ENCODE assay signal across 9 cellular contexts in the genomic region with DNA sequence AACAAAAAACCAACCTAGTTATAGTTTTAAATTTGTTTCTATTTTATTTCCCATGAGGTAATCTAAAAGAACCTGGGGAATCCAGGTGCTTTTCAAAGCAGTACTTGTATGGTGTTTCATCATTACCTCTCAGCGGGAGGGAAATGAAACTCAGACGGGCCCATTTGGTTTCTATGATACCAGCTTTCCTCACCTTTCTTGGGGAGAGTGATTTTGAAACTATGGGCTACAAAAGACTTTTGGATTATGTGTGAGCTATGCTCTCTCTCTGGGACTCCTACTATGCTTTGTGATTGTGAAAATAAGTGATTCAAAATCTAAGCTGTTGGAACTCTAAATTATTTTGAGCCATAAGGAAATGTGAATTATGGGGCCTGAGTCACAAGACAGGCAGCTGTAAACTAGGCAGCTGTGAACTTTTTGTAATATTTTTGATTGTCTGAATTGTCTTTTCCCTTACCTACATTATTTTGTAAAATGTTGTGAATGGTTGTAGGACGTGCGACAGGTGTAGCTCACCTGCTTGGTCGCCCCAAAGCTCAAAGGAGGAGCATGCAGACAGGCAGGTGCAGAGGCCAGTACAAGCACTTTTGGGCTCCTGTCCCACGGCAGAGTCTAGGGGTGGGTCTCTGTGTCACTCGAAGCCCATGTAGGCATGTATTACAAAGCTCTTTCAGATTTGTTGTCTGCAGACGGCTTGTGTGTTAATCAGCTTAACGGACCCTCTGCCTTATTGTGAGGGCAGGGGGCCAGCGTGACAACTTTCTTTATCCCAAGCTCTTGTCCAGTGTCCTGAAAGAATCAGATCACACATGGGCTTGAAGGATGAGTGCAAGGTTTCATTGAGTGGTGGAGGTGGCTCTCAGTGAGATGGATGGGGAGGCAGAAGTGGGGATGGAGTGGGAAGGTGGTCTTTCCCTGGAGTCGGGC.
A peak's percentile ranks its signal among the peaks of the same experiment; 100 is the strongest.
DNase-seq lines count a peak whose midpoint lies in the region; ATAC-seq and TF ChIP-seq lines count a peak whose summit lies in the region.
"Had no signal": no experiment of that assay in that cellular context is flagged by ENCODE, and none has a peak within 500 bp of the region (broad histone marks: within the 10 kb centered on the region; RNA-seq: fewer than 3 reads in every experiment).

No MANE protein-coding gene starts in this region.

- H3K4me3 Mint-ChIP-seq in CD14-positive monocyte = no peak overlapping the region
- peak overlapping the region; percentile 43 for H3K4me3 Mint-ChIP-seq in activated T-helper 17 cell treated with anti-CD3 and anti-CD28 coated beads, Interleukin-2, amount 50 U/mL, for 72 hours
- H3K4me3 Mint-ChIP-seq in osteocyte (ENCODE audit: unreplicated experiment) = no peak overlapping the region
- H3K4me3 Mint-ChIP-seq in effector memory CD8-positive, alpha-beta T cell = no peak overlapping the region

- peak overlapping the region; percentile 73 to 96 (median 85) for H3K27ac Mint-ChIP-seq in CD14-positive monocyte
- peak overlapping the region; percentile 90 for H3K27ac Mint-ChIP-seq in activated T-helper 17 cell treated with anti-CD3 and anti-CD28 coated beads, Interleukin-2, amount 50 U/mL, for 72 hours
- no peak overlapping the region for H3K27ac Mint-ChIP-seq in osteocyte (ENCODE audit: unreplicated experiment)
- H3K27ac Mint-ChIP-seq in effector memory CD8-positive, alpha-beta T cell = no peak overlapping the region

- DNase-seq in CD14-positive monocyte (ENCODE audit: low spot score) = no peak
- DNase-seq in osteocyte (ENCODE audit: extremely low spot score, unreplicated experiment) = no peak
- no peak for DNase-seq in HT-29 (ENCODE audit: low spot score)
- DNase-seq in Right ventricle myocardium inferior (ENCODE audit: missing footprints) = no peak
- no peak for DNase-seq in effector memory CD8-positive, alpha-beta T cell
- DNase-seq: NCI-H510A had no signal

- ATAC-seq in GM19324 (IDR thresholded peaks at IDR 0.05; ENCODE audit: low FRiP score, unreplicated experiment) (peak; percentile 44), HG03095 (IDR thresholded peaks at IDR 0.05; ENCODE audit: unreplicated experiment) (peak; percentile 49), Right ventricle myocardium inferior (no peak)
- peak; percentile 82 for ATAC-seq in activated T-helper 17 cell treated with anti-CD3 and anti-CD28 coated beads, Interleukin-2, amount 50 U/mL, for 72 hours (replicated peaks)
- no peak for ATAC-seq in effector memory CD8-positive, alpha-beta T cell (replicated peaks)

- no peak for TF ChIP-seq CTCF in CD14-positive monocyte (IDR thresholded peaks at IDR 0.05)
- TF ChIP-seq CTCF in osteocyte (IDR thresholded peaks at IDR 0.05) = no peak

- H3K27me3 Mint-ChIP-seq in CD14-positive monocyte (ENCODE audit: low read depth in 3 of 3) (no peaks in the 10 kb centered on the region), osteocyte (ENCODE audit: unreplicated experiment) (no peaks in the 10 kb centered on the region)
- H3K27me3 Mint-ChIP-seq in activated T-helper 17 cell treated with anti-CD3 and anti-CD28 coated beads, Interleukin-2, amount 50 U/mL, for 72 hours = peaks cover 26% of the 10 kb centered on the region
- H3K27me3 Mint-ChIP-seq in effector memory CD8-positive, alpha-beta T cell = peaks cover 37 to 51% of the 10 kb centered on the region in 2 donors

- H3K9me3 Mint-ChIP-seq in CD14-positive monocyte (no peaks in the 10 kb centered on the region), osteocyte (ENCODE audit: unreplicated experiment) (no peaks in the 10 kb centered on the region)
- H3K9me3 Mint-ChIP-seq in activated T-helper 17 cell treated with anti-CD3 and anti-CD28 coated beads, Interleukin-2, amount 50 U/mL, for 72 hours = no peaks in the 10 kb centered on the region
- no peaks in the 10 kb centered on the region for H3K9me3 Mint-ChIP-seq in effector memory CD8-positive, alpha-beta T cell

- H3K36me3 Mint-ChIP-seq in CD14-positive monocyte = peaks cover 0 to 3% of the 10 kb centered on the region in 2 donors
- H3K36me3 Mint-ChIP-seq in activated T-helper 17 cell treated with anti-CD3 and anti-CD28 coated beads, Interleukin-2, amount 50 U/mL, for 72 hours (ENCODE audit: low read depth) = no peaks in the 10 kb centered on the region
- no peaks in the 10 kb centered on the region for H3K36me3 Mint-ChIP-seq in osteocyte (ENCODE audit: unreplicated experiment)
- no peaks in the 10 kb centered on the region for H3K36me3 Mint-ChIP-seq in effector memory CD8-positive, alpha-beta T cell (ENCODE audit: insufficient read depth)

- intact Hi-C loops in CD14-positive monocyte (cut with micrococcal nuclease) = loop anchor here in 1 of 2 donors (5.0 kb wide), 1 partner anchor 63 kb away; a partner anchor contains a TSS
- intact Hi-C loops in Right ventricle myocardium inferior (cut with DNase I) = loop anchor here (10.0 kb wide), 1 partner anchor 141 kb away; no protein-coding TSS in a partner anchor

- H3K4me1 Mint-ChIP-seq in CD14-positive monocyte (peaks cover 93% of the 10 kb centered on the region), osteocyte (ENCODE audit: unreplicated experiment) (peaks cover 28% of the 10 kb centered on the region)
- peaks cover 48% of the 10 kb centered on the region for H3K4me1 Mint-ChIP-seq in activated T-helper 17 cell treated with anti-CD3 and anti-CD28 coated beads, Interleukin-2, amount 50 U/mL, for 72 hours
- peaks cover 5 to 7% of the 10 kb centered on the region in 2 donors for H3K4me1 Mint-ChIP-seq in effector memory CD8-positive, alpha-beta T cell (ENCODE audit: low read depth in 2 of 2)

Comparison
In these comparisons a context has a peak if more than half of its experiments do, and no peak if none do; other contexts are left out.
1. H3K27ac Mint-ChIP-seq: peak in CD14-positive monocyte (7 of 7) and activated T-helper 17 cell treated with anti-CD3 and anti-CD28 coated beads, Interleukin-2, amount 50 U/mL, for 72 hours (single experiment); none in osteocyte (single experiment) and effector memory CD8-positive, alpha-beta T cell (0 of 2).
2. ATAC-seq: peak in GM19324 (single experiment), HG03095 (single experiment) and activated T-helper 17 cell treated with anti-CD3 and anti-CD28 coated beads, Interleukin-2, amount 50 U/mL, for 72 hours (single experiment); none in Right ventricle myocardium inferior (single experiment) and effector memory CD8-positive, alpha-beta T cell (single experiment).